1 cellular context compared by ENCODE assay signal in the genomic region with DNA sequence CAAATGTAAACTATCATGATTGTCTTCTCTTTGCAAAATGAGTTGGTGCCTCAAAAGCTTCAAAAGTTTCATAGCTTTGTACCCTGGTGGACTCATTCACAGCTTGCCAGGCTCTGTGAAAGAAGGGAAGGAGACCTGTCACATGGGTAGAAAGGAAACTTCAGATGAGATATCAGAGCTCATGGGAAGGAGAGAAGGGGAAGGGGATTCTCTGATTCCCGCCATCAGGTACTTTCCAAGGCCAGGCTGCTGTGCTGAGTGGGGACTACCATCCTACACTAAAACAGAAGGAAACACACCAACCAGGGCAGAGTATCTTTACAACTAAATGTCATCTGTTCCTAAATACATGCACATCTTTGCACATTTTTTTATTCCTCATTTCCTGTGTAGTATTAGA.
TF ChIP-seq lines count a peak whose summit lies in the region.

No MANE protein-coding gene starts in this region.

TF ChIP-seq in GM12878, 131 proteins besides CTCF, POLR2A, EP300 and RAD21 (continued from another document):
- TF ChIP-seq RELA (IDR thresholded peaks at IDR 0.05; ENCODE audit: borderline replicate concordance, partially characterized antibody) (peak; percentile 30), KAT2A (conservative IDR thresholded peaks at IDR 0.05; ENCODE audit: control insufficient read depth, low read depth, low read length) (no peak), CBFB (IDR thresholded peaks at IDR 0.05; ENCODE audit: low read depth) (no peak), RELB (IDR thresholded peaks at IDR 0.05; ENCODE audit: low read depth) (peak; percentile 73; the same call in 1 of the 2 replicates), NFIC (IDR thresholded peaks at IDR 0.05; ENCODE audit: low read depth, low read length) (no peak), GATAD2B (conservative IDR thresholded peaks at IDR 0.05; ENCODE audit: low read depth) (no peak), NFXL1 (IDR thresholded peaks at IDR 0.05; ENCODE audit: borderline replicate concordance) (no peak), IKZF2 (IDR thresholded peaks at IDR 0.05) (peak in 1 of 2 experiments; percentile 31; a peak in 1 of 4 replicates), USF1 (IDR thresholded peaks at IDR 0.05; ENCODE audit: borderline replicate concordance, extremely low read length, insufficient read depth, low read depth, low read length) (no peak), SREBF2 (IDR thresholded peaks at IDR 0.05; ENCODE audit: low read length) (no peak), POLR2AphosphoS5 (IDR thresholded peaks at IDR 0.05; ENCODE audit: low read length) (no peak), TCF3 (IDR thresholded peaks at IDR 0.05; ENCODE audit: borderline replicate concordance, insufficient read depth, low read depth, low read length) (no peak), SMAD1 (IDR thresholded peaks at IDR 0.05; ENCODE audit: low read depth, partially characterized antibody) (no peak), CHD1 (IDR thresholded peaks at IDR 0.05; ENCODE audit: low read depth, low read length) (no peak), ASH2L (IDR thresholded peaks at IDR 0.05; ENCODE audit: borderline replicate concordance, low read depth) (no peak), POU2F2 (IDR thresholded peaks at IDR 0.05; ENCODE audit: borderline replicate concordance, low read depth, low read length) (no peak), CEBPB (IDR thresholded peaks at IDR 0.05; ENCODE audit: borderline replicate concordance in 1 of 2, low read depth in 2 of 2, low read length in 2 of 2) (no peak), HDAC2 (IDR thresholded peaks at IDR 0.05) (no peak), BMI1 (IDR thresholded peaks at IDR 0.05; ENCODE audit: borderline replicate concordance) (no peak), TCF12 (IDR thresholded peaks at IDR 0.05; ENCODE audit: low read depth, low read length) (no peak), ZBTB33 (IDR thresholded peaks at IDR 0.05) (no peak), EZH2 (IDR thresholded peaks at IDR 0.05; ENCODE audit: borderline replicate concordance, control insufficient read depth, low read depth, low read length) (no peak), ATF2 (IDR thresholded peaks at IDR 0.05; ENCODE audit: low read length) (no peak; the same call in 1 of the 2 replicates), SMAD5 (IDR thresholded peaks at IDR 0.05; ENCODE audit: low read depth) (no peak), NR2C2 (IDR thresholded peaks at IDR 0.05; ENCODE audit: borderline replicate concordance, control insufficient read depth, insufficient read length, low read depth) (no peak), YY1 (IDR thresholded peaks at IDR 0.05; ENCODE audit: low read depth, low read length) (no peak), BCL3 (IDR thresholded peaks at IDR 0.05; ENCODE audit: borderline replicate concordance, insufficient read depth, low read depth, low read length, poor library complexity, severe bottlenecking) (peak; percentile 34), CREM (IDR thresholded peaks at IDR 0.05; ENCODE audit: low read depth) (0 out of 2 replicates have a peak, but pooled peaks have one; percentile 9), PAX5 (IDR thresholded peaks at IDR 0.05; ENCODE audit: borderline replicate concordance, low read depth, low read length) (no peak), ELK1 (IDR thresholded peaks at IDR 0.05; ENCODE audit: low read depth, low read length) (no peak), HDGF (IDR thresholded peaks at IDR 0.05) (no peak), RAD51 (IDR thresholded peaks at IDR 0.05) (peak; percentile 41; the same call in 1 of the 2 replicates), POLR2AphosphoS2 (IDR thresholded peaks at IDR 0.05; ENCODE audit: low read depth, low read length) (no peak)
- TF ChIP-seq, protein P1, sequence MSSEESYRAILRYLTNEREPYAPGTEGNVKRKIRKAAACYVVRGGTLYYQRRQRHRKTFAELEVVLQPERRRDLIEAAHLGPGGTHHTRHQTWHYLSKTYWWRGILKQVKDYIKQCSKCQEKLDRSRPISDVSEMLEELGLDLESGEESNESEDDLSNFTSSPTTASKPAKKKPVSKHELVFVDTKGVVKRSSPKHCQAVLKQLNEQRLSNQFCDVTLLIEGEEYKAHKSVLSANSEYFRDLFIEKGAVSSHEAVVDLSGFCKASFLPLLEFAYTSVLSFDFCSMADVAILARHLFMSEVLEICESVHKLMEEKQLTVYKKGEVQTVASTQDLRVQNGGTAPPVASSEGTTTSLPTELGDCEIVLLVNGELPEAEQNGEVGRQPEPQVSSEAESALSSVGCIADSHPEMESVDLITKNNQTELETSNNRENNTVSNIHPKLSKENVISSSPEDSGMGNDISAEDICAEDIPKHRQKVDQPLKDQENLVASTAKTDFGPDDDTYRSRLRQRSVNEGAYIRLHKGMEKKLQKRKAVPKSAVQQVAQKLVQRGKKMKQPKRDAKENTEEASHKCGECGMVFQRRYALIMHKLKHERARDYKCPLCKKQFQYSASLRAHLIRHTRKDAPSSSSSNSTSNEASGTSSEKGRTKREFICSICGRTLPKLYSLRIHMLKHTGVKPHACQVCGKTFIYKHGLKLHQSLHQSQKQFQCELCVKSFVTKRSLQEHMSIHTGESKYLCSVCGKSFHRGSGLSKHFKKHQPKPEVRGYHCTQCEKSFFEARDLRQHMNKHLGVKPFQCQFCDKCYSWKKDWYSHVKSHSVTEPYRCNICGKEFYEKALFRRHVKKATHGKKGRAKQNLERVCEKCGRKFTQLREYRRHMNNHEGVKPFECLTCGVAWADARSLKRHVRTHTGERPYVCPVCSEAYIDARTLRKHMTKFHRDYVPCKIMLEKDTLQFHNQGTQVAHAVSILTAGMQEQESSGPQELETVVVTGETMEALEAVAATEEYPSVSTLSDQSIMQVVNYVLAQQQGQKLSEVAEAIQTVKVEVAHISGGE (CRISPR knock-in tag; IDR thresholded peaks at IDR 0.05) = no peak
- TF ChIP-seq, protein P2, sequence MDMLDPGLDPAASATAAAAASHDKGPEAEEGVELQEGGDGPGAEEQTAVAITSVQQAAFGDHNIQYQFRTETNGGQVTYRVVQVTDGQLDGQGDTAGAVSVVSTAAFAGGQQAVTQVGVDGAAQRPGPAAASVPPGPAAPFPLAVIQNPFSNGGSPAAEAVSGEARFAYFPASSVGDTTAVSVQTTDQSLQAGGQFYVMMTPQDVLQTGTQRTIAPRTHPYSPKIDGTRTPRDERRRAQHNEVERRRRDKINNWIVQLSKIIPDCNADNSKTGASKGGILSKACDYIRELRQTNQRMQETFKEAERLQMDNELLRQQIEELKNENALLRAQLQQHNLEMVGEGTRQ (IDR thresholded peaks at IDR 0.05; ENCODE audit: borderline replicate concordance, low read depth, low read length) = no peak
TF ChIP-seq in GM12878: peak in this region for 7.
